In the genomic region with DNA sequence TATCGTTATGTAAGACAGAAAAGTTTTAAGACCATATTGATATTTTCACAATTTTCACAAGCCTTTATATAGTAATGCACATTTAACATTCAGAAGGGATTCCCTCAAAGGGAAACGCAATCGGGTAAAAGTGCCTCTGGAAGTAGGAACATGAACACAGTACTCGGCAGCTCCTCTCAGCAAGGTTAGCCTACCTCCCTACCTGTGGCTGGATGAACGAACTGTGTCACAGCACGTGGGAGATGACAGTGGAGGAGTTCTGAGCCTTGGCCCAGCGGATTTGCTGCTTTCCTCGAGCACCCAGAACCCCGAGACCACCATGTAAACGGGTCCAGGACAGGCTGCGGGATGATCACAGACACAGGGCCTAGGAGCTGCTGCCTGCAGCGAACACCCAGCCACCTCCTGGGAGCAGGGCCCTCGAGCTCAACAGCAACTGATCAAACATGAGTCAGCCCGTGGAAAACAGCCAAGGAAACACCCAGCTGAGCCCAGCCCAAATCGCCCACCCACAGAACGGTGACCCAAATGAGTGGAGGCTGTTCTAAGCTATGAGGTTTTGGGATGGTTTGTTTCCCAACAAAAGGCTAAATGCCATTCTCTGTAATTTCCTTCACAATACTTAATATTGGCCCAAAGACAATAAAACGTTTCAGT, we compare ENCODE assay signal across 12 cellular contexts. TPM values are rescaled to one million over a fixed set of nuclear protein-coding genes. Genes with fewer than 3 reads are reported as not detected.
DNase-seq lines count a peak whose midpoint lies in the region; ATAC-seq, FAIRE-seq and TF ChIP-seq lines count a peak whose summit lies in the region.
"Had no signal": no experiment of that assay in that cellular context is flagged by ENCODE, and none has a peak within 500 bp of the region (broad histone marks: within the 10 kb centered on the region; RNA-seq: fewer than 3 reads in every experiment).

No MANE protein-coding gene starts in this region.

- no peak for FAIRE-seq in HepG2 (lab: Jason Lieb, UNC)

- H3K4me3 Mint-ChIP-seq in chondrocyte (ENCODE audit: unreplicated experiment) = no peak overlapping the region

- WGBS in HepG2 (ENCODE audit: low lambda C conversion rate) = 70% methylated on average over 7 of the region's 17 CpGs

- TF ChIP-seq CTCF in chondrocyte (IDR thresholded peaks at IDR 0.05) = no peak
- TF ChIP-seq CTCF in HepG2 (CRISPR knock-in tag; IDR thresholded peaks at IDR 0.05) = no peak

- no peak for TF ChIP-seq EP300 in HepG2 (IDR thresholded peaks at IDR 0.05; ENCODE audit: low read depth in 2 of 2, low read length in 2 of 2)
- no peak for TF ChIP-seq EP300 in HepG2 (CRISPR knock-in tag; IDR thresholded peaks at IDR 0.05; ENCODE audit: borderline replicate concordance)

- BruUV-seq in HepG2 (replicated peaks; lab: Mats Ljungman, UMichigan) = no TSS peak

- H3K36me3 Mint-ChIP-seq in chondrocyte (ENCODE audit: low read depth) = peaks cover 21% of the 10 kb centered on the region

- POLR2A ChIA-PET in HepG2 (lab: Yijun Ruan, JAX) = interaction anchor here (1.7 kb wide), 1 partner anchor 8 kb away, joined by 4 read pairs; no protein-coding TSS in a partner anchor

- H3K9me3 ChIP-seq in HepG2 (ENCODE audit: low read length) = no peaks in the 10 kb centered on the region
- no peaks in the 10 kb centered on the region for H3K9me3 ChIP-seq in effector memory CD4-positive, alpha-beta T cell (ENCODE audit: control insufficient read depth, low read length)

- CTCF ChIA-PET in HepG2 (lab: Yijun Ruan, JAX; ENCODE audit: low intra/inter-chr PET ratio, low total read pairs) = no interaction called here

- H3K4me1 Mint-ChIP-seq in chondrocyte (ENCODE audit: low read depth) = peaks cover 64% of the 10 kb centered on the region

- no peak overlapping the region for H3K4me3 ChIP-seq in HepG2 (replicated peaks in 1 of 3; ENCODE audit: insufficient read depth in 1 of 3, low read depth in 2 of 3, low read length in 3 of 3)
- H3K4me3 ChIP-seq in effector memory CD4-positive, alpha-beta T cell (ENCODE audit: insufficient read depth, low read depth, low read length, poor library complexity, severe bottlenecking) = no peak overlapping the region
- H3K4me3 ChIP-seq: BLaER1 treated with 17β-estradiol and CSF1 and Interleukin-3, amounts not matched to agents 10 nM and 100 nM; cardiac muscle cell had no signal

- TF ChIP-seq POLR2A in HepG2 (IDR thresholded peaks at IDR 0.05; ENCODE audit: insufficient read depth in 1 of 2, low read depth in 2 of 2, low read length in 2 of 2) = no peak

- no peak for TF ChIP-seq RAD21 in HepG2 (CRISPR knock-in tag; IDR thresholded peaks at IDR 0.05)

- intact Hi-C loops in HepG2 (cut with micrococcal nuclease; ENCODE audit: unreplicated experiment) = no loop called here

- H3K27me3 ChIP-seq in HepG2 (ENCODE audit: control insufficient read depth in 1 of 2, insufficient read depth in 2 of 2, low read length in 2 of 2) = no peaks in the 10 kb centered on the region
- H3K27me3 ChIP-seq in effector memory CD4-positive, alpha-beta T cell (replicated peaks; ENCODE audit: control insufficient read depth, insufficient read depth, low read length, poor library complexity, severe bottlenecking) = no peaks in the 10 kb centered on the region
- H3K27me3 ChIP-seq: BLaER1 treated with 17β-estradiol and CSF1 and Interleukin-3, amounts not matched to agents 10 nM and 100 nM; cardiac muscle cell had no signal

- in situ Hi-C loops in HepG2 (cut with HindIII; ENCODE audit: extremely low pct_ligation_motif_present, low pct_unique_long_range_greater_than_20kb) = no loop called here

- H3K9me3 Mint-ChIP-seq in chondrocyte (ENCODE audit: low read depth) = peaks cover 2% of the 10 kb centered on the region

- H3K27ac ChIP-seq in HepG2 (ENCODE audit: extremely low read length, insufficient read depth, low read length) = no peak overlapping the region
- H3K27ac ChIP-seq in effector memory CD4-positive, alpha-beta T cell (ENCODE audit: insufficient read depth, low read length, poor library complexity, severe bottlenecking) = no peak overlapping the region
- H3K27ac ChIP-seq: BLaER1 treated with 17β-estradiol and CSF1 and Interleukin-3, amounts not matched to agents 10 nM and 100 nM; cardiac muscle cell had no signal

- DNase-seq in 8988T (peak; percentile 54), HT1080 (ENCODE audit: low read depth) (peak; percentile 85), chondrocyte (ENCODE audit: low spot score) (no peak), HepG2 (ENCODE audit: low spot score) (no peak), SK-N-DZ (ENCODE audit: low spot score) (no peak)
- no peak for DNase-seq in effector memory CD4-positive, alpha-beta T cell
- no peak for DNase-seq in activated CD4-positive, alpha-beta T cell treated with anti-CD3 and anti-CD28 coated beads, Interleukin-2, amount 50 U/mL, for 1 hour
- DNase-seq: activated CD4-positive, CD25-positive, alpha-beta regulatory T cell; NCI-H446 had no signal

- H3K9ac ChIP-seq in HepG2 (ENCODE audit: insufficient read depth, low read depth, low read length) = no peak overlapping the region
- H3K9ac ChIP-seq: BLaER1 treated with 17β-estradiol and CSF1 and Interleukin-3, amounts not matched to agents 10 nM and 100 nM had no signal

- peaks cover 68% of the 10 kb centered on the region for H3K4me1 ChIP-seq in HepG2 (ENCODE audit: insufficient read depth, low read length)
- no peaks in the 10 kb centered on the region for H3K4me1 ChIP-seq in effector memory CD4-positive, alpha-beta T cell (ENCODE audit: control insufficient read depth, insufficient read depth, low read length, poor library complexity, severe bottlenecking)

- no peaks in the 10 kb centered on the region for H3K27me3 Mint-ChIP-seq in chondrocyte (ENCODE audit: low read depth)

- H3K79me2 ChIP-seq in HepG2 (ENCODE audit: insufficient read depth, low read length) = peaks cover 97% of the 10 kb centered on the region

- H2AFZ ChIP-seq in HepG2 (ENCODE audit: low read length) = no peak overlapping the region

- H3K4me2 ChIP-seq in HepG2 (ENCODE audit: low read depth, low read length) = no peak overlapping the region
- H3K4me2 ChIP-seq: BLaER1 treated with 17β-estradiol and CSF1 and Interleukin-3, amounts not matched to agents 10 nM and 100 nM had no signal

- no peak for ATAC-seq in HepG2
- ATAC-seq in HG03442 (IDR thresholded peaks at IDR 0.05; ENCODE audit: unreplicated experiment) = no peak

- peaks cover 5 to 22% of the 10 kb centered on the region in 2 experiments for H3K36me3 ChIP-seq in HepG2 (replicated peaks in 1 of 2; ENCODE audit: control insufficient read depth in 1 of 2, insufficient read depth in 2 of 2, low read length in 2 of 2)
- no peaks in the 10 kb centered on the region for H3K36me3 ChIP-seq in effector memory CD4-positive, alpha-beta T cell (ENCODE audit: control insufficient read depth, insufficient read depth, low read length)
- H3K36me3 ChIP-seq: cardiac muscle cell had no signal

- peaks cover 30% of the 10 kb centered on the region for H4K20me1 ChIP-seq in HepG2 (ENCODE audit: insufficient read depth, low read length)

- H3K27ac Mint-ChIP-seq in chondrocyte (ENCODE audit: unreplicated experiment) = peak overlapping the region; percentile 87

TF ChIP-seq in HepG2, 621 proteins besides CTCF, POLR2A, EP300 and RAD21 (continues in another document):
- peak; percentile 79 for TF ChIP-seq FOSL2 (CRISPR knock-in tag; IDR thresholded peaks at IDR 0.05)
- TF ChIP-seq ADNP (CRISPR knock-in tag; IDR thresholded peaks at IDR 0.05) = no peak
- TF ChIP-seq FOXP1 (IDR thresholded peaks at IDR 0.05) = no peak
- TF ChIP-seq FOXP1 (CRISPR knock-in tag; IDR thresholded peaks at IDR 0.05) = no peak
- peak; percentile 84 for TF ChIP-seq ZNF331 (CRISPR knock-in tag; IDR thresholded peaks at IDR 0.05)
- TF ChIP-seq ZFP82 (CRISPR knock-in tag; IDR thresholded peaks at IDR 0.05; ENCODE audit: borderline replicate concordance) = no peak

RNA-seq across cellular contexts. Expression of a gene that starts 30.4 kb away (rescaled TPM):
- total RNA-seq in HT1080 (2014; rRNA removed; shearing (Covaris generic)) = 132 and 140 TPM in 2 replicates
- polyA plus RNA-seq in HT1080 (2015; cell fraction: cytosol; rRNA removed) = 31.8 and 44.7 TPM in 2 replicates
- 364 and 377 TPM in 2 replicates for polyA plus RNA-seq in HT1080 (2015; cell fraction: nucleus; rRNA removed)
- total RNA-seq in chondrocyte = 663 to 672 TPM (median 671 TPM) in 3 replicates
- total RNA-seq in HepG2 (2016; rRNA removed; fragmentation: Illumina TruSeq; extraction: Trizol) = 176 and 185 TPM in 2 replicates
- total RNA-seq in HepG2 (2016; cell fraction: cytosol; rRNA removed; fragmentation: Illumina TruSeq; extraction: Trizol; ENCODE audit: low read depth) = 74.9 and 87.3 TPM in 2 replicates
- total RNA-seq in HepG2 (2016; cell fraction: insoluble cytoplasmic fraction; rRNA removed; fragmentation: Illumina TruSeq; extraction: Trizol) = 158 and 182 TPM in 2 replicates
- 361 and 484 TPM in 2 replicates for total RNA-seq in HepG2 (2016; cell fraction: membrane; rRNA removed; fragmentation: Illumina TruSeq; extraction: Trizol)
- total RNA-seq in HepG2 (2016; cell fraction: nucleus; rRNA removed; fragmentation: Illumina TruSeq; extraction: Trizol) = 203 and 219 TPM in 2 replicates
- 193 and 216 TPM in 2 replicates for polyA plus RNA-seq in HepG2 (2011; rRNA removed)
- polyA plus RNA-seq in HepG2 (2011; cell fraction: cytosol; rRNA removed) = 145 and 153 TPM in 2 replicates
- polyA plus RNA-seq in HepG2 (2011; cell fraction: nucleus; rRNA removed) = 169 and 173 TPM in 2 replicates
- 84.5 and 103 TPM in 2 replicates for polyA plus RNA-seq in HepG2 (2012)
- polyA plus RNA-seq in HepG2 (2016; cell fraction: cytosol; fragmentation: Illumina TruSeq; extraction: Trizol; ENCODE audit: low read depth) = 2.5 and 3.2 TPM in 2 replicates
- 34.1 and 47.0 TPM in 2 replicates for polyA plus RNA-seq in HepG2 (2016; cell fraction: insoluble cytoplasmic fraction; fragmentation: Illumina TruSeq; extraction: Trizol; ENCODE audit: low read depth)
- polyA plus RNA-seq in HepG2 (2016; cell fraction: membrane; fragmentation: Illumina TruSeq; extraction: Trizol; ENCODE audit: low read depth) = 7.0 and 7.3 TPM in 2 replicates
- 164 and 179 TPM in 2 replicates for polyA plus RNA-seq in HepG2 (2016; cell fraction: nucleus; fragmentation: Illumina TruSeq; extraction: Trizol; ENCODE audit: insufficient read depth, low read depth)
- 311 and 1,912 TPM in 2 replicates for polyA minus RNA-seq in HepG2 (2011; rRNA and poly(A)+ RNA removed; ENCODE audit: low replicate concordance)
- 510 and 534 TPM in 2 replicates for polyA minus RNA-seq in HepG2 (2011; cell fraction: cytosol; rRNA and poly(A)+ RNA removed)
- polyA minus RNA-seq in HepG2 (2011; cell fraction: nucleus; rRNA and poly(A)+ RNA removed) = 531 and 554 TPM in 2 replicates
- polyA plus RNA-seq in SK-N-DZ (2014; cell fraction: cytosol; rRNA removed) = 9.6 and 10.0 TPM in 2 replicates
- polyA plus RNA-seq in SK-N-DZ (2014; cell fraction: nucleus; rRNA removed) = 5.1 and 7.0 TPM in 2 replicates

Comparison
In these comparisons a context has a peak if more than half of its experiments do, and no peak if none do; other contexts are left out.
1. DNase-seq: peak in 8988T (single experiment) and HT1080 (single experiment); none in chondrocyte (single experiment), HepG2 (single experiment), effector memory CD4-positive, alpha-beta T cell (0 of 3), activated CD4-positive, alpha-beta T cell treated with anti-CD3 and anti-CD28 coated beads, Interleukin-2, amount 50 U/mL, for 1 hour (single experiment) and SK-N-DZ (single experiment).